ENCODE assay signal across 8 cellular contexts in the genomic region with DNA sequence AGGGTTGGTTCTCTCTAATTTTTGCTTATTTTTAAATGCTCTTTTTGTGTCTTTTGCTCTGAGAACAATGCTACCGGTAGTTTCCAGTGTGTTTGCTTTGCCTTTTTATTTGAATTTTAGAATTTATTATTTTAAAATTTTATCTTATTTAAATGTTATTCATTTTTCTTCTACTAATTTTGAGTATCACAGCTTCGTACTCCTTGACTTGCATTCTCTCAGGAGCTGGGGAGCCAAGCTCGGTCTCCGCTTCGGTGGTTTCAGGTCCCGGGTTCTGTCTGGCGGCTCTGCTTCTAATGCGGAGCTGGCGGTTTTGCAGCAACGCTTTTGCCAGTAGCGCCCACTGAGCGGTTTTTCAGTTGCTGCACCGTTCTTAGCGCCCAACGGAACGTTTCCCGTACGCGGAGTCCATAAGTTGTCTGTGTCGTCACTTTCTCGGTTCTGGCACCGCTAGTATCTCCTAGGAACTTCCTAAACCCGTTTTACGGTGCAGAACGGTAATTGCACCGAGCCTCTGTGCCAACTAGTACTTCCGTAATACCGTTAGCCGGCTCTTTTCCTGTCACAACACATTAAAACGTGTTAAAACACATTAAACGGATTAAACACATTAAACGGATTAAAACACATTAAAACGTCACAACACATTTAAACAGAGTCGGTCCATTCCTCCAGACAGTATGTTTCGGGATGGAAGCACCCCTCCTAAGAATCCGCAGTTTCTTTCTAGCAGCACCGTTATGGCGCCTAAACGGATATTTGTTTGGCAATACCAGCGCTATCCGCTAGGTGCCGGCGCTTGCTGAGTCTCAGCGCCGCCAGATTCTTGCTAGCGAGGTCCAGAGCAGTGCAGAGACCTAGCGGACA. TPM values are rescaled to one million over a fixed set of nuclear protein-coding genes. Genes with fewer than 3 reads are reported as not detected.
DNase-seq lines count a peak whose midpoint lies in the region; ATAC-seq and TF ChIP-seq lines count a peak whose summit lies in the region.

No MANE protein-coding gene starts in this region.

- no peaks in the 10 kb centered on the region for H3K36me3 ChIP-seq in HEK293 (ENCODE audit: control insufficient read depth in 2 of 2, insufficient read depth in 1 of 2, low read length in 2 of 2)
- no peaks in the 10 kb centered on the region for H3K36me3 ChIP-seq in lung (ENCODE audit: control insufficient read depth in 2 of 2, insufficient read depth in 2 of 2, low read length in 2 of 2)

- H3K4me3 Mint-ChIP-seq in activated CD4-positive, alpha-beta T cell treated with anti-CD3 and anti-CD28 coated beads for 36 hours, result peak overlapping the region; percentile 98
- H3K4me3 Mint-ChIP-seq in dendritic cell treated with granulocyte-macrophage colony-stimulating factor and Interleukin-4, amounts not matched to agents 40 ng/mL and 50 ng/mL, for 4 days, result peak overlapping the region; percentile 100

- DNase-seq in GM10248 (ENCODE audit: extremely low spot score) (peak; percentile 63), NCI-H1048 (lab: John Stamatoyannopoulos, UW) (peak; percentile 51), lung (ENCODE audit: low spot score) (peak; percentile 87), HK-2 (ENCODE audit: unreplicated experiment) (no peak)
- DNase-seq in activated CD4-positive, alpha-beta T cell treated with anti-CD3 and anti-CD28 coated beads for 36 hours, result peak; percentile 93
- peak; percentile 78 to 82 for DNase-seq in stimulated activated CD4-positive, alpha-beta T cell treated with anti-CD3 and anti-CD28 coated beads, Interleukin-4, amount 100 ng/mL, for 48 hours (ENCODE audit: low read depth in 2 of 2)

- H3K27ac Mint-ChIP-seq in activated CD4-positive, alpha-beta T cell treated with anti-CD3 and anti-CD28 coated beads for 36 hours, result peak overlapping the region; percentile 100
- H3K27ac Mint-ChIP-seq in dendritic cell treated with granulocyte-macrophage colony-stimulating factor and Interleukin-4, amounts not matched to agents 40 ng/mL and 50 ng/mL, for 4 days, result peak overlapping the region; percentile 100

- CTCF ChIA-PET in GM10248 (lab: Yijun Ruan, JAX) (interaction anchor here (0.6 to 7.7 kb wide), 19 partner anchors 9 to 491 kb away, joined by 3 to 99 read pairs (median 4); partner anchors contain the start of gene ZNF131), HEK293 (lab: Yijun Ruan, JAX) (interaction anchor here (0.5 to 6.5 kb wide), 22 partner anchors 9 to 404 kb away, joined by 3 to 59 read pairs (median 4); partner anchors contain the start of gene ZNF131)
- CTCF ChIA-PET in activated CD4-positive, alpha-beta T cell treated with anti-CD3 and anti-CD28 coated beads for 36 hours (lab: Charles Lee), result interaction anchor here (0.7 to 7.7 kb wide), 25 partner anchors 9 to 608 kb away, joined by 3 to 132 read pairs (median 6); partner anchors contain the start of genes ANXA2R, TMEM267 and ZNF131

- H3K36me3 Mint-ChIP-seq in activated CD4-positive, alpha-beta T cell treated with anti-CD3 and anti-CD28 coated beads for 36 hours (ENCODE audit: low read depth), result peaks cover 6% of the 10 kb centered on the region
- H3K36me3 Mint-ChIP-seq in dendritic cell treated with granulocyte-macrophage colony-stimulating factor and Interleukin-4, amounts not matched to agents 40 ng/mL and 50 ng/mL, for 4 days (ENCODE audit: low read depth), result peaks cover 35% of the 10 kb centered on the region

- H3K27ac ChIP-seq in HEK293 (ENCODE audit: extremely low read depth, low read depth, low read length) (0 out of 2 replicates have a peak overlapping the region, but pooled peaks have one; percentile 2), lung (ENCODE audit: low read depth in 1 of 2, low read length in 1 of 2) (peak overlapping the region; percentile 78 to 94)

- peak; percentile 67 for ATAC-seq in activated CD4-positive, alpha-beta T cell treated with anti-CD3 and anti-CD28 coated beads for 36 hours
- peak; percentile 63 for ATAC-seq in lung (ENCODE audit: insufficient read depth, low FRiP score)

- H3K4me3 ChIP-seq in HEK293 (ENCODE audit: low read depth, low read length) (peak overlapping the region; percentile 83), lung (no peak overlapping the region)

- 1 to 5% methylated on average over 47 of the region's 47 CpGs for WGBS in lung, 2 donors

- H3K4me1 ChIP-seq in HEK293 (ENCODE audit: control insufficient read depth, insufficient read depth, low read length) (no peaks in the 10 kb centered on the region), lung (ENCODE audit: control insufficient read depth in 2 of 2, insufficient read depth in 2 of 2, low read length in 2 of 2) (peaks cover 0 to 2% of the 10 kb centered on the region in 2 donors)

- intact Hi-C loops in activated CD4-positive, alpha-beta T cell treated with anti-CD3 and anti-CD28 coated beads for 36 hours (cut with DNase I, micrococcal nuclease), result loop anchor here (1.0 to 5.0 kb wide), 9 partner anchors 14 to 1813 kb away; partner anchors contain the start of genes TMEM267 (in 2 of the 2), ANXA2R (in 1 of the 2), MRPS30 (in 1 of the 2) and NIM1K (in 1 of the 2)
- intact Hi-C loops in dendritic cell treated with granulocyte-macrophage colony-stimulating factor and Interleukin-4, amounts not matched to agents 40 ng/mL and 50 ng/mL, for 4 days (cut with micrococcal nuclease), result loop anchor here (1.0 to 5.0 kb wide), 7 partner anchors 13 to 488 kb away; partner anchors contain the start of genes ANXA2R, HMGCS1 and TMEM267

- H3K4me1 Mint-ChIP-seq in activated CD4-positive, alpha-beta T cell treated with anti-CD3 and anti-CD28 coated beads for 36 hours, result peaks cover 25% of the 10 kb centered on the region
- H3K4me1 Mint-ChIP-seq in dendritic cell treated with granulocyte-macrophage colony-stimulating factor and Interleukin-4, amounts not matched to agents 40 ng/mL and 50 ng/mL, for 4 days (ENCODE audit: low read depth), result peaks cover 34% of the 10 kb centered on the region

- H3K27me3 Mint-ChIP-seq in activated CD4-positive, alpha-beta T cell treated with anti-CD3 and anti-CD28 coated beads for 36 hours, result no peaks in the 10 kb centered on the region
- peaks cover 10% of the 10 kb centered on the region for H3K27me3 Mint-ChIP-seq in dendritic cell treated with granulocyte-macrophage colony-stimulating factor and Interleukin-4, amounts not matched to agents 40 ng/mL and 50 ng/mL, for 4 days

- no peaks in the 10 kb centered on the region for H3K27me3 ChIP-seq in lung (ENCODE audit: control insufficient read depth, insufficient read depth)

- peak; percentile 86 for TF ChIP-seq CTCF in GM10248 (IDR thresholded peaks at IDR 0.05; ENCODE audit: control extremely low read depth, extremely low read depth, low read depth, missing control alignments)
- peak; percentile 91 for TF ChIP-seq CTCF in HEK293 (tag by site-specific recombination; IDR thresholded peaks at IDR 0.05)
- peak; percentile 76 for TF ChIP-seq CTCF in lung (IDR thresholded peaks at IDR 0.05; ENCODE audit: control extremely low read depth, extremely low read depth)

- no peaks in the 10 kb centered on the region for H3K9me3 Mint-ChIP-seq in activated CD4-positive, alpha-beta T cell treated with anti-CD3 and anti-CD28 coated beads for 36 hours (ENCODE audit: low read depth)
- H3K9me3 Mint-ChIP-seq in dendritic cell treated with granulocyte-macrophage colony-stimulating factor and Interleukin-4, amounts not matched to agents 40 ng/mL and 50 ng/mL, for 4 days, result no peaks in the 10 kb centered on the region

- H3K9me3 ChIP-seq in HEK293 (ENCODE audit: control insufficient read depth, insufficient read depth, low read depth, low read length) (no peaks in the 10 kb centered on the region), lung (ENCODE audit: control insufficient read depth in 2 of 2, insufficient read depth in 1 of 2, low read length in 1 of 2) (peaks cover 0 to 8% of the 10 kb centered on the region in 2 donors)

- POLR2A ChIA-PET in GM10248 (lab: Yijun Ruan, JAX), result interaction anchor here (0.8 to 1.6 kb wide), 5 partner anchors 8 to 47 kb away, joined by 3 to 13 read pairs (median 6); no protein-coding TSS in a partner anchor
- POLR2A ChIA-PET in HEK293 (lab: Yijun Ruan, JAX), result interaction anchor here (1.0 to 3.6 kb wide), 6 partner anchors 12 to 86 kb away, joined by 3 to 28 read pairs (median 5); no protein-coding TSS in a partner anchor
- POLR2A ChIA-PET in activated CD4-positive, alpha-beta T cell treated with anti-CD3 and anti-CD28 coated beads for 36 hours (lab: Charles Lee), result interaction anchor here (1.1 to 3.2 kb wide), 8 partner anchors 14 to 490 kb away, joined by 3 to 52 read pairs (median 6); partner anchors contain the start of gene TMEM267

TF ChIP-seq in HEK293, 187 proteins besides CTCF, POLR2A, EP300 and RAD21 (continues in another document):
- TF ChIP-seq KLF16 (tag by site-specific recombination; IDR thresholded peaks at IDR 0.05) (no peak), ZBTB11 (tag by site-specific recombination; conservative IDR thresholded peaks at IDR 0.05; ENCODE audit: low read depth) (peak; percentile 73), SP7 (tag by site-specific recombination; IDR thresholded peaks at IDR 0.05) (peak; percentile 29), ZNF184 (tag by site-specific recombination; IDR thresholded peaks at IDR 0.05) (0 out of 2 replicates have a peak, but pooled peaks have one; percentile 54), RBAK (tag by site-specific recombination; IDR thresholded peaks at IDR 0.05) (no peak)

RNA-seq across cellular contexts. Expression of gene ANXA2R, which starts 45.6 kb away (rescaled TPM):
- total RNA-seq in activated CD4-positive, alpha-beta T cell treated with anti-CD3 and anti-CD28 coated beads for 36 hours, result 1 to 10 TPM; 3.2 to 4.6 TPM
- total RNA-seq in lung, result 1 to 10 TPM; 4.0 to 5.2 TPM
- 1 to 10 TPM; 4.4 to 5.2 TPM for polyA plus RNA-seq in lung
